38 cellular contexts compared by ENCODE assay signal in the genomic region with DNA sequence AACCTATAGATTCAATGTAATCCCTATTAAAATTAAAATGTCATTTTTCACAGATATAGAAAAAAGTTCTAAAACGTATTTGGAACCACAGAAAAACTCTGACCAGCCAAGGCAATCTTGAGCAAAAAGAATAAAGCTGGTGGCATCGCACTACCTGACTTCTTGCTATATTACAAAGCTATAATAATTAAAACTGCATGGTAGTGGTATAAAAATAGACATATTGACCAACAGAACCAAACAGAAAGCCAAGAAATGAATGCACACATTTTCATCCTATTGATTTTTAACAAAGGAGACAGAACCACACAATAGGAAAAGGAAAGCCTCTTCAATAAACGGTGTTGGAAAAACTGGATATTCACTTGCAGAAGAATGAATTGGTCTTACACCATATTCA. TPM values are rescaled to one million over a fixed set of nuclear protein-coding genes. Genes with fewer than 3 reads are reported as not detected.
"Had no signal": no experiment of that assay in that cellular context is flagged by ENCODE, and none has a peak within 500 bp of the region (broad histone marks: within the 10 kb centered on the region; RNA-seq: fewer than 3 reads in every experiment).

No MANE protein-coding gene starts in this region.

- H3K27me3 ChIP-seq: MG63 had no signal

- H3K36me3 ChIP-seq: MG63 had no signal

- H3K4me3 ChIP-seq: MG63 had no signal

- DNase-seq: Karpas-422, Kasumi-1, MG63, MM.1S, MV-4-11, NCI-H1048, NCI-H1092, NCI-H1092 treated with DMSO at 0.1 percent for 48 hours, NCI-H1105, NCI-H1105 treated with DMSO at 0.1 percent for 48 hours, NCI-H1417, NCI-H1417 treated with DMSO at 0.1 percent for 48 hours, NCI-H1436, NCI-H1436 treated with DMSO at 0.1 percent for 48 hours, NCI-H146, NCI-H1694, NCI-H1694 treated with DMSO at 0.1 percent for 48 hours, NCI-H187, NCI-H187 treated with DMSO at 0.1 percent for 48 hours, NCI-H1930, NCI-H2029, NCI-H2029 treated with DMSO at 0.1 percent for 48 hours, NCI-H2081, NCI-H2081 treated with DMSO at 0.1 percent for 48 hours, NCI-H2107, NCI-H2171, NCI-H2171 treated with DMSO at 0.1 percent for 48 hours, NCI-H2227 treated with DMSO at 0.1 percent for 48 hours, NCI-H226, NCI-H345, NCI-H446, NCI-H446 treated with DMSO at 0.1 percent for 48 hours, NCI-H510A, NCI-H510A treated with DMSO at 0.1 percent for 48 hours had no signal

RNA-seq across cellular contexts. Expression of a gene that starts 9.2 kb away (rescaled TPM):
- total RNA-seq: LHCN-M2, M059J, NCI-H460 had no signal

RNA-seq across cellular contexts. Expression of a gene that starts 21.6 kb away (rescaled TPM):
- total RNA-seq: MCF 10A had no signal
